ENCODE assay signal across 14 cellular contexts in genomic region chr1:61322769-61323168, GRCh38.
DNase-seq lines count a peak whose midpoint lies in the region; ATAC-seq and TF ChIP-seq lines count a peak whose summit lies in the region.
"Had no signal": no experiment of that assay in that cellular context is flagged by ENCODE, and none has a peak within 500 bp of the region (broad histone marks: within the 10 kb centered on the region; RNA-seq: fewer than 3 reads in every experiment).

No MANE protein-coding gene starts in this region.

- no peak overlapping the region for H2AFZ ChIP-seq in PC-9
- H2AFZ ChIP-seq: neural progenitor cell had no signal

- H3K4me2 ChIP-seq in PC-9, result peak overlapping the region; percentile 62
- H3K4me2 ChIP-seq: neural progenitor cell had no signal

- H3F3A ChIP-seq in PC-9 (ENCODE audit: insufficient read depth, low read depth), result peaks cover 23% of the 10 kb centered on the region

- H3K9me2 ChIP-seq in PC-9 (ENCODE audit: insufficient read depth), result no peaks in the 10 kb centered on the region

- H3K27ac ChIP-seq in PC-9 (peak overlapping the region; percentile 50), left lung (no peak overlapping the region)
- H3K27ac ChIP-seq: neural progenitor cell, WERI-Rb-1 had no signal

- no peaks in the 10 kb centered on the region for H3K79me2 ChIP-seq in PC-9 (ENCODE audit: low read depth)

- H3K4me1 ChIP-seq in PC-9 (replicated peaks; ENCODE audit: insufficient read depth) (peaks cover 35% of the 10 kb centered on the region), left lung (peaks cover 5 to 8% of the 10 kb centered on the region in 2 donors)

- intact Hi-C loops in PC-9 (cut with micrococcal nuclease; ENCODE audit: unreplicated experiment) (loop anchor here (5.0 kb wide), 1 partner anchor 35 kb away; no protein-coding TSS in a partner anchor), left lung (cut with DNase I) (no loop called here)

- no peaks in the 10 kb centered on the region for H4K20me1 ChIP-seq in PC-9 (ENCODE audit: insufficient read depth)

- H3K36me3 ChIP-seq in PC-9 (ENCODE audit: low read depth) (no peaks in the 10 kb centered on the region), left lung (no peaks in the 10 kb centered on the region)
- H3K36me3 ChIP-seq: ascending aorta, neural progenitor cell, WERI-Rb-1 had no signal

- POLR2A ChIA-PET in PC-9 (lab: Charles Lee; ENCODE audit: unreplicated experiment), result no interaction called here

- ATAC-seq in left lung, result peak; percentile 55
- ATAC-seq in GM19395 (IDR thresholded peaks at IDR 0.05; ENCODE audit: unreplicated experiment), result no peak
- ATAC-seq: CD8-positive, alpha-beta T cell had no signal

- H3K27me3 ChIP-seq in PC-9 (ENCODE audit: insufficient read depth, low read depth), result no peaks in the 10 kb centered on the region
- H3K27me3 ChIP-seq in left lung, result no peaks in the 10 kb centered on the region
- H3K27me3 ChIP-seq: ascending aorta, neural progenitor cell had no signal

- DNase-seq in NCI-H146 (lab: John Stamatoyannopoulos, UW) (peak; percentile 2), NCI-H146 treated with DMSO at 0.1 percent for 48 hours (lab: John Stamatoyannopoulos, UW; ENCODE audit: unreplicated experiment) (no peak), NCI-H1092 treated with DMSO at 0.1 percent for 48 hours (lab: John Stamatoyannopoulos, UW) (peak; percentile 54), PC-9 (peak in 1 of 2 experiments; percentile 94), left lung (no peak), HK-2 (ENCODE audit: unreplicated experiment) (no peak), LoVo (ENCODE audit: low spot score) (no peak)
- DNase-seq: 8988T; CD8-positive, alpha-beta T cell; KBM-7; WERI-Rb-1 had no signal

- CTCF ChIA-PET in PC-9 (lab: Charles Lee), result interaction anchor here (0.6 kb wide), 1 partner anchor 130 kb away, joined by 10 read pairs; no protein-coding TSS in a partner anchor

- no peak overlapping the region for H3K4me3 ChIP-seq in PC-9
- H3K4me3 ChIP-seq in left lung, result no peak overlapping the region
- H3K4me3 ChIP-seq: ascending aorta, neural progenitor cell had no signal

- no peak for TF ChIP-seq CTCF in PC-9 (conservative IDR thresholded peaks at IDR 0.05)
- no peak for TF ChIP-seq CTCF in left lung (IDR thresholded peaks at IDR 0.05)

- no TSS peak for BruUV-seq in PC-9 (replicated peaks; lab: Mats Ljungman, UMichigan)

- H3K9me3 ChIP-seq in PC-9 (ENCODE audit: insufficient read depth, low read depth), result no peaks in the 10 kb centered on the region
- H3K9me3 ChIP-seq in left lung, result no peaks in the 10 kb centered on the region
- H3K9me3 ChIP-seq: ascending aorta had no signal

Comparison
In these comparisons a context has a peak if more than half of its experiments do, and no peak if none do; other contexts are left out.
1. DNase-seq: peak in NCI-H146 (single experiment) and NCI-H1092 treated with DMSO at 0.1 percent for 48 hours (single experiment); none in NCI-H146 treated with DMSO at 0.1 percent for 48 hours (single experiment), left lung (0 of 2), HK-2 (single experiment) and LoVo (single experiment).